Comparison of ENCODE assay signal across 17 cellular contexts in genomic region chr2:215032153-215032552, GRCh38.
"Had no signal": no experiment of that assay in that cellular context is flagged by ENCODE, and none has a peak within 500 bp of the region (broad histone marks: within the 10 kb centered on the region; RNA-seq: fewer than 3 reads in every experiment).

No MANE protein-coding gene starts in this region.

- H3K27me3 ChIP-seq: cardiac muscle cell, foreskin keratinocyte, tibial nerve had no signal

- H3K4me1 ChIP-seq: tibial nerve had no signal

- H3K9me3 ChIP-seq: mucosa of descending colon, tibial nerve had no signal

- DNase-seq: activated CD4-positive, alpha-beta memory T cell treated with anti-CD3 and anti-CD28 coated beads for 36 hours; activated CD8-positive, alpha-beta memory T cell treated with anti-CD3 and anti-CD28 coated beads, Interleukin-2, amount 50 U/mL, for 4 hours; activated naive CD4-positive, alpha-beta T cell; activated naive CD8-positive, alpha-beta T cell treated with anti-CD3 and anti-CD28 coated beads, Interleukin-2, amount 50 U/mL, for 24 hours; effector CD4-positive, alpha-beta T cell; foreskin keratinocyte; head of caudate nucleus; left colon; mucosa of descending colon; naive thymus-derived CD8-positive, alpha-beta T cell; right cardiac atrium; T-helper 9 cell had no signal

- H3K36me3 Mint-ChIP-seq: activated CD4-positive, alpha-beta memory T cell treated with anti-CD3 and anti-CD28 coated beads for 36 hours; naive thymus-derived CD8-positive, alpha-beta T cell; stimulated activated effector memory CD8-positive, alpha-beta T cell treated with anti-CD3 and anti-CD28 coated beads, Interleukin-12 subunit alpha, Interleukin-12 subunit beta, amount 100 ng/mL, for 72 hours had no signal

- H3K27me3 Mint-ChIP-seq: activated CD4-positive, alpha-beta memory T cell treated with anti-CD3 and anti-CD28 coated beads for 36 hours had no signal

- H3K4me1 Mint-ChIP-seq: activated naive CD8-positive, alpha-beta T cell treated with anti-CD3 and anti-CD28 coated beads, Interleukin-2, amount 50 U/mL, for 24 hours; naive thymus-derived CD8-positive, alpha-beta T cell; stimulated activated effector memory CD8-positive, alpha-beta T cell treated with anti-CD3 and anti-CD28 coated beads, Interleukin-12 subunit alpha, Interleukin-12 subunit beta, amount 100 ng/mL, for 72 hours had no signal

- ATAC-seq: activated naive CD8-positive, alpha-beta T cell treated with anti-CD3 and anti-CD28 coated beads, Interleukin-2, amount 50 U/mL, for 24 hours; foreskin keratinocyte; left colon; mucosa of descending colon; naive thymus-derived CD8-positive, alpha-beta T cell; right cardiac atrium; stimulated activated effector memory CD8-positive, alpha-beta T cell treated with anti-CD3 and anti-CD28 coated beads, Interleukin-12 subunit alpha, Interleukin-12 subunit beta, amount 100 ng/mL, for 72 hours had no signal

- H3K36me3 ChIP-seq: cardiac muscle cell, tibial nerve had no signal

- H3K27ac ChIP-seq: cardiac muscle cell, coronary artery, foreskin keratinocyte, tibial nerve had no signal

- H3K4me3 ChIP-seq: cardiac muscle cell, coronary artery, mucosa of descending colon, smooth muscle cell, tibial nerve had no signal

- H3K4me3 Mint-ChIP-seq: activated CD4-positive, alpha-beta memory T cell treated with anti-CD3 and anti-CD28 coated beads for 36 hours; activated naive CD8-positive, alpha-beta T cell treated with anti-CD3 and anti-CD28 coated beads, Interleukin-2, amount 50 U/mL, for 24 hours; naive thymus-derived CD8-positive, alpha-beta T cell; stimulated activated effector memory CD8-positive, alpha-beta T cell treated with anti-CD3 and anti-CD28 coated beads, Interleukin-12 subunit alpha, Interleukin-12 subunit beta, amount 100 ng/mL, for 72 hours had no signal

- H3K9me3 Mint-ChIP-seq: activated CD4-positive, alpha-beta memory T cell treated with anti-CD3 and anti-CD28 coated beads for 36 hours; activated naive CD8-positive, alpha-beta T cell treated with anti-CD3 and anti-CD28 coated beads, Interleukin-2, amount 50 U/mL, for 24 hours; naive thymus-derived CD8-positive, alpha-beta T cell; stimulated activated effector memory CD8-positive, alpha-beta T cell treated with anti-CD3 and anti-CD28 coated beads, Interleukin-12 subunit alpha, Interleukin-12 subunit beta, amount 100 ng/mL, for 72 hours had no signal
